ENCODE assay signal across 30 cellular contexts in genomic region chr17:61507667-61508066, GRCh38. TPM values are rescaled to one million over a fixed set of nuclear protein-coding genes. Genes with fewer than 3 reads are reported as not detected.
"Had no signal": no experiment of that assay in that cellular context is flagged by ENCODE, and none has a peak within 500 bp of the region (broad histone marks: within the 10 kb centered on the region; RNA-seq: fewer than 3 reads in every experiment).

No MANE protein-coding gene starts in this region.

- H3K27ac Mint-ChIP-seq: stimulated activated effector memory CD8-positive, alpha-beta T cell treated with anti-CD3 and anti-CD28 coated beads, Interleukin-12 subunit alpha, Interleukin-12 subunit beta, amount 100 ng/mL, for 72 hours; stimulated activated memory B cell treated with anti-CD40 and anti-IgM and Interleukin-4, amounts not matched to agents 10 μg/mL and 1 μg/mL and 100 μg/mL, for 72 hours; stimulated activated naive B cell treated with anti-CD40 and anti-IgM and Interleukin-4, amounts not matched to agents 10 μg/mL and 1 μg/mL and 100 μg/mL, for 72 hours; stimulated activated naive CD8-positive, alpha-beta T cell treated with anti-CD3 and anti-CD28 coated beads, Interleukin-15, amount 100 ng/mL, for 72 hours; stimulated activated naive CD8-positive, alpha-beta T cell treated with anti-CD3 and anti-CD28 coated beads, Interleukin-15, Interleukin-2, amounts not matched to agents 100 ng/mL and 50 ng/mL, for 24 hours; type B pancreatic cell had no signal

- H3K4me3 Mint-ChIP-seq: stimulated activated effector memory CD8-positive, alpha-beta T cell treated with anti-CD3 and anti-CD28 coated beads, Interleukin-12 subunit alpha, Interleukin-12 subunit beta, amount 100 ng/mL, for 72 hours; stimulated activated memory B cell treated with anti-CD40 and anti-IgM and Interleukin-4, amounts not matched to agents 10 μg/mL and 1 μg/mL and 100 μg/mL, for 72 hours; stimulated activated naive B cell treated with anti-CD40 and anti-IgM and Interleukin-4, amounts not matched to agents 10 μg/mL and 1 μg/mL and 100 μg/mL, for 72 hours; stimulated activated naive CD8-positive, alpha-beta T cell treated with anti-CD3 and anti-CD28 coated beads, Interleukin-15, amount 100 ng/mL, for 72 hours; stimulated activated naive CD8-positive, alpha-beta T cell treated with anti-CD3 and anti-CD28 coated beads, Interleukin-15, Interleukin-2, amounts not matched to agents 100 ng/mL and 50 ng/mL, for 24 hours; type B pancreatic cell had no signal

- H3K9me3 Mint-ChIP-seq: stimulated activated effector memory CD8-positive, alpha-beta T cell treated with anti-CD3 and anti-CD28 coated beads, Interleukin-12 subunit alpha, Interleukin-12 subunit beta, amount 100 ng/mL, for 72 hours; stimulated activated memory B cell treated with anti-CD40 and anti-IgM and Interleukin-4, amounts not matched to agents 10 μg/mL and 1 μg/mL and 100 μg/mL, for 72 hours; stimulated activated naive B cell treated with anti-CD40 and anti-IgM and Interleukin-4, amounts not matched to agents 10 μg/mL and 1 μg/mL and 100 μg/mL, for 72 hours; stimulated activated naive CD8-positive, alpha-beta T cell treated with anti-CD3 and anti-CD28 coated beads, Interleukin-15, amount 100 ng/mL, for 72 hours; stimulated activated naive CD8-positive, alpha-beta T cell treated with anti-CD3 and anti-CD28 coated beads, Interleukin-15, Interleukin-2, amounts not matched to agents 100 ng/mL and 50 ng/mL, for 24 hours; type B pancreatic cell had no signal

- H3K27me3 ChIP-seq: stomach, suprapubic skin, testis, thyroid gland, tibial artery, tibial nerve, transverse colon, upper lobe of left lung, upper lobe of right lung, uterus, vagina had no signal

- H3K36me3 ChIP-seq: stomach, suprapubic skin, thoracic aorta, thyroid gland, tibial artery, tibial nerve, transverse colon, upper lobe of left lung, upper lobe of right lung, uterus, vagina had no signal

- H3K9me3 ChIP-seq: stomach, suprapubic skin, testis, thoracic aorta, thyroid gland, tibial artery, tibial nerve, transverse colon, upper lobe of left lung, upper lobe of right lung, uterus, vagina had no signal

- DNase-seq: stimulated activated CD4-positive, alpha-beta T cell treated with anti-CD3 and anti-CD28 coated beads, Interleukin-2, amount 100 ng/mL, for 48 hours; stimulated activated CD4-positive, alpha-beta T cell treated with anti-CD3 and anti-CD28 coated beads, Interleukin-4, amount 100 ng/mL, for 1 hour; stimulated activated CD4-positive, alpha-beta T cell treated with anti-CD3 and anti-CD28 coated beads, Interleukin-4, amount 100 ng/mL, for 24 hours; stimulated activated CD4-positive, alpha-beta T cell treated with anti-CD3 and anti-CD28 coated beads, Interleukin-4, amount 100 ng/mL, for 4 hours; stimulated activated CD8-positive, alpha-beta memory T cell treated with anti-CD3 and anti-CD28 coated beads, Interleukin-4, amount 100 ng/mL, for 48 hours; stimulated activated naive B cell treated with anti-CD40 and anti-IgM and Interleukin-4, amounts not matched to agents 10 μg/mL and 1 μg/mL and 100 μg/mL, for 72 hours; stimulated activated naive CD4-positive, alpha-beta T cell; stimulated activated naive CD4-positive, alpha-beta T cell treated with Interleukin-2 at 50 U/mL for 16 hours; stimulated activated naive CD8-positive, alpha-beta T cell treated with anti-CD3 and anti-CD28 coated beads, Interleukin-15, amount 100 ng/mL, for 72 hours; stimulated activated naive CD8-positive, alpha-beta T cell treated with anti-CD3 and anti-CD28 coated beads, Interleukin-15, Interleukin-2, amounts not matched to agents 100 U/mL and 50 U/mL, for 24 hours; stomach; substantia nigra; testis; thyroid gland; tibial artery; transverse colon; trophoblast cell; upper lobe of left lung; upper lobe of right lung; uterus had no signal

- H3K4me3 ChIP-seq: stomach, suprapubic skin, testis, thoracic aorta, thyroid gland, tibial artery, tibial nerve, transverse colon, upper lobe of left lung, upper lobe of right lung, uterus, vagina had no signal

- H3K4me1 ChIP-seq: stomach, suprapubic skin, testis, thyroid gland, tibial nerve, upper lobe of left lung, upper lobe of right lung, uterus, vagina had no signal

- H3K36me3 Mint-ChIP-seq: stimulated activated memory B cell treated with anti-CD40 and anti-IgM and Interleukin-4, amounts not matched to agents 10 μg/mL and 1 μg/mL and 100 μg/mL, for 72 hours; stimulated activated naive B cell treated with anti-CD40 and anti-IgM and Interleukin-4, amounts not matched to agents 10 μg/mL and 1 μg/mL and 100 μg/mL, for 72 hours; type B pancreatic cell had no signal

- H3K4me1 Mint-ChIP-seq: stimulated activated effector memory CD8-positive, alpha-beta T cell treated with anti-CD3 and anti-CD28 coated beads, Interleukin-12 subunit alpha, Interleukin-12 subunit beta, amount 100 ng/mL, for 72 hours; stimulated activated memory B cell treated with anti-CD40 and anti-IgM and Interleukin-4, amounts not matched to agents 10 μg/mL and 1 μg/mL and 100 μg/mL, for 72 hours; stimulated activated naive B cell treated with anti-CD40 and anti-IgM and Interleukin-4, amounts not matched to agents 10 μg/mL and 1 μg/mL and 100 μg/mL, for 72 hours; stimulated activated naive CD8-positive, alpha-beta T cell treated with anti-CD3 and anti-CD28 coated beads, Interleukin-15, amount 100 ng/mL, for 72 hours had no signal

- ATAC-seq: stimulated activated effector memory CD8-positive, alpha-beta T cell treated with anti-CD3 and anti-CD28 coated beads, Interleukin-12 subunit alpha, Interleukin-12 subunit beta, amount 100 ng/mL, for 72 hours; stimulated activated memory B cell treated with anti-CD40 and anti-IgM and Interleukin-4, amounts not matched to agents 10 μg/mL and 1 μg/mL and 100 μg/mL, for 72 hours; stimulated activated naive B cell treated with anti-CD40 and anti-IgM and Interleukin-4, amounts not matched to agents 10 μg/mL and 1 μg/mL and 100 μg/mL, for 72 hours; stimulated activated naive CD8-positive, alpha-beta T cell treated with anti-CD3 and anti-CD28 coated beads, Interleukin-15, amount 100 ng/mL, for 72 hours; stimulated activated naive CD8-positive, alpha-beta T cell treated with anti-CD3 and anti-CD28 coated beads, Interleukin-15, Interleukin-2, amounts not matched to agents 100 U/mL and 50 U/mL, for 24 hours; upper lobe of right lung had no signal

- H3K27ac ChIP-seq: stomach, suprapubic skin, testis, thoracic aorta, thyroid gland, tibial artery, tibial nerve, transverse colon, upper lobe of left lung, upper lobe of right lung, uterus, vagina had no signal

RNA-seq across cellular contexts. Expression of gene TBX4, which starts 55.4 kb away (rescaled TPM):
- total RNA-seq: temporal lobe, thoracic aorta, tibial nerve, ureter, uterus, vagina had no signal
